In genomic region chr2:183623227-183623626, GRCh38 we compare ENCODE assay signal across 29 cellular contexts.
"Had no signal": no experiment of that assay in that cellular context is flagged by ENCODE, and none has a peak within 500 bp of the region (broad histone marks: within the 10 kb centered on the region; RNA-seq: fewer than 3 reads in every experiment).

No MANE protein-coding gene starts in this region.

- H3K9me3 ChIP-seq: colonic mucosa, esophagus muscularis mucosa, esophagus squamous epithelium, gastrocnemius medialis had no signal

- DNase-seq: colonic mucosa; cortex of kidney; dermis blood vessel endothelial cell; dorsolateral prefrontal cortex; effector CD4-positive, alpha-beta T cell; effector CD8-positive, alpha-beta T cell; effector memory CD4-positive, alpha-beta T cell; effector memory CD8-positive, alpha-beta T cell; endodermal cell; erythroblast; esophagus squamous epithelium; foreskin fibroblast; foreskin keratinocyte; foreskin melanocyte; gastrocnemius medialis; glutamatergic neuron; head of caudate nucleus; heart left ventricle; heart right ventricle had no signal

- ATAC-seq: effector memory CD8-positive, alpha-beta T cell; esophagus mucosa; foreskin keratinocyte; gastrocnemius medialis; gastroesophageal sphincter; heart left ventricle; heart right ventricle had no signal

- H3K4me1 Mint-ChIP-seq: endodermal cell had no signal

- H3K27ac ChIP-seq: colonic mucosa, coronary artery, dorsolateral prefrontal cortex, epithelial cell of prostate, esophagus muscularis mucosa, esophagus squamous epithelium, foreskin keratinocyte, gastrocnemius medialis, gastroesophageal sphincter, heart left ventricle, heart right ventricle had no signal

- H3K27me3 Mint-ChIP-seq: dendritic cell treated with granulocyte-macrophage colony-stimulating factor and Interleukin-4, amounts not matched to agents 40 ng/mL and 50 ng/mL, for 4 days; effector memory CD8-positive, alpha-beta T cell had no signal

- H3K4me3 ChIP-seq: colonic mucosa, coronary artery, dorsolateral prefrontal cortex, esophagus muscularis mucosa, esophagus squamous epithelium, gastrocnemius medialis, gastroesophageal sphincter, heart left ventricle, heart right ventricle had no signal

- H3K36me3 ChIP-seq: colonic mucosa, esophagus muscularis mucosa, esophagus squamous epithelium, gastrocnemius medialis, gastroesophageal sphincter, heart left ventricle, heart right ventricle had no signal

- H3K4me1 ChIP-seq: colonic mucosa, esophagus muscularis mucosa, esophagus squamous epithelium, foreskin keratinocyte, gastrocnemius medialis, gastroesophageal sphincter, heart left ventricle, heart right ventricle had no signal

- H3K27me3 ChIP-seq: colonic mucosa, dorsolateral prefrontal cortex, esophagus muscularis mucosa, esophagus squamous epithelium, foreskin keratinocyte, gastrocnemius medialis, gastroesophageal sphincter, heart left ventricle, heart right ventricle had no signal

- H3K4me3 Mint-ChIP-seq: dendritic cell treated with granulocyte-macrophage colony-stimulating factor and Interleukin-4, amounts not matched to agents 40 ng/mL and 50 ng/mL, for 4 days; effector memory CD8-positive, alpha-beta T cell; endodermal cell had no signal

- FAIRE-seq: colon, endometrium, endothelial cell of umbilical vein, frontal cortex had no signal

- H3K27ac Mint-ChIP-seq: dendritic cell treated with granulocyte-macrophage colony-stimulating factor and Interleukin-4, amounts not matched to agents 40 ng/mL and 50 ng/mL, for 4 days; effector memory CD8-positive, alpha-beta T cell; endodermal cell had no signal
